9 cellular contexts compared by ENCODE assay signal in genomic region chr18:63178526-63178880, GRCh38.
DNase-seq lines count a peak whose midpoint lies in the region; ATAC-seq and TF ChIP-seq lines count a peak whose summit lies in the region.
"Had no signal": no experiment of that assay in that cellular context is flagged by ENCODE, and none has a peak within 500 bp of the region (broad histone marks: within the 10 kb centered on the region; RNA-seq: fewer than 3 reads in every experiment).

No MANE protein-coding gene starts in this region.

- peak overlapping the region; percentile 61 for H3K4me2 ChIP-seq in skeletal muscle satellite cell (ENCODE audit: low read length)

- H3K9me3 ChIP-seq in gastroesophageal sphincter (no peaks in the 10 kb centered on the region), skeletal muscle satellite cell (replicated peaks; ENCODE audit: low read length) (no peaks in the 10 kb centered on the region)

- ATAC-seq in GM18909 (IDR thresholded peaks at IDR 0.05; ENCODE audit: poor library complexity, unreplicated experiment) (peak; percentile 31), gastroesophageal sphincter (peak; percentile 84), HG03521 (IDR thresholded peaks at IDR 0.05; ENCODE audit: unreplicated experiment) (no peak), HG03439 (IDR thresholded peaks at IDR 0.05; ENCODE audit: unreplicated experiment) (no peak), HG03280 (IDR thresholded peaks at IDR 0.05; ENCODE audit: unreplicated experiment) (no peak)

- TF ChIP-seq CTCF in gastroesophageal sphincter (IDR thresholded peaks at IDR 0.05), result no peak

- H3K27ac ChIP-seq in gastroesophageal sphincter, result peak overlapping the region in 3 of 4 donors; percentile 15 to 37 (median 33)

- 38% methylated on average over 2 of the region's 3 CpGs; no CpG with 5 or more reads in 1 of the 2 donors for WGBS in gastroesophageal sphincter (ENCODE audit: low coverage in 1 of 2), 2 donors

- H3K4me1 ChIP-seq in gastroesophageal sphincter (peaks cover 0 to 73% (median 9%) of the 10 kb centered on the region in 3 donors), skeletal muscle satellite cell (ENCODE audit: control insufficient read depth, insufficient read depth, low read length) (peaks cover 4% of the 10 kb centered on the region)

- TF ChIP-seq POLR2A in gastroesophageal sphincter (IDR thresholded peaks at IDR 0.05), result no peak

- peak; percentile 10 for DNase-seq in NOMO-1 treated with DMSO at 0.1 percent for 48 hours (lab: John Stamatoyannopoulos, UW; ENCODE audit: unreplicated experiment)
- no peak for DNase-seq in stimulated activated CD8-positive, alpha-beta memory T cell treated with anti-CD3 and anti-CD28 coated beads, Interleukin-4, amount 100 ng/mL, for 48 hours
- DNase-seq: NCI-H774 had no signal

- H3K9ac ChIP-seq in skeletal muscle satellite cell (ENCODE audit: low read depth, low read length), result no peak overlapping the region

- H3K36me3 ChIP-seq in gastroesophageal sphincter, result no peaks in the 10 kb centered on the region
- H3K36me3 ChIP-seq in skeletal muscle satellite cell (ENCODE audit: insufficient read depth, low read length), result no peaks in the 10 kb centered on the region

- H3K4me3 ChIP-seq in gastroesophageal sphincter (no peak overlapping the region), skeletal muscle satellite cell (ENCODE audit: low read length) (peak overlapping the region; percentile 7)

- no peaks in the 10 kb centered on the region for H3K27me3 ChIP-seq in gastroesophageal sphincter
- peaks cover 56% of the 10 kb centered on the region for H3K27me3 ChIP-seq in skeletal muscle satellite cell (ENCODE audit: control insufficient read depth, insufficient read depth, low read length)

- no peak for TF ChIP-seq EP300 in gastroesophageal sphincter (IDR thresholded peaks at IDR 0.05)

Comparison
In these comparisons a context has a peak if more than half of its experiments do, and no peak if none do; other contexts are left out.
1. ATAC-seq: peak in GM18909 (single experiment) and gastroesophageal sphincter (single experiment); none in HG03521 (single experiment), HG03439 (single experiment) and HG03280 (single experiment).